ENCODE assay signal across 8 cellular contexts in the genomic region with DNA sequence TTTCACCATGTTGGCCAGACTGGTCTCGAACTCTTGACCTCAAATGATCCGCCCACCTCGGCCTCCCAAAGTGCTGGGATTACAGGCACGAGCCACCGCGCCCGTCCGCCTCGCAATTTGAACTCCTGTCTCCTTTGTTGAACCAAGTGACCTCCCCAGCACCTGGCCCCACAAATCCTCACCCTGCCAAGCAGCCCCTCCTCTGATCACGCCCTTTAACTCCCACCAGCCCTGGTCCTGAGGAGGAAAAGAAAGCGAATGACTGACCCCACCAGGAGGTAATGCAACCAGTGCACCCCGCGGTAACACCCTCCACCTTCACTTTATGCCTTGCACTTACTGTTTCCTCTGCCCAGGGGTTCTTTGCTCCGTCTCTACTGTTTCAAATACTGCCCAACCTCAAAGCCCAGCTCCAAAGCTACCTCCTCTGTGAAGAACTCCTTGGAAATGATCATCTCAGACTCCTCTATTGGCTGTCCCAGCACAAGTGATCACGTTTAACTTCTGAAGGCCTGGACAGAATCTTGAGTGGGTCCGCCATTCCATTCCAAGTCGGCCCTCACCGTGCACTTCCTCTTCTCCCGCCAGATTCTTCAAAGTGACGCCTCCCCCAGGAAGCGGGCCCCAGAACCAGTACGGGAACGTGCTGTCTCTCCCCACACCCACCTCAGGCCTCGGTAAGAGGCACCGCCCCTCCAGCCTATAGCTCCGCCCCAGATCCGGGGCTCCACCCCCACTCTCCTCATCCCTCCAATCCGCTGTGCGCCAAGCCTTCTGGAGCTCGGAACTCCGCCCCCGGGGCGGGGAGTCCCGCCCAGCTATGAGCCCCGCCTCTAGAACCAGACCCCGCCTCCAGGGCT. TPM values are rescaled to one million over a fixed set of nuclear protein-coding genes. Genes with fewer than 3 reads are reported as not detected.
A peak's percentile ranks its signal among the peaks of the same experiment; 100 is the strongest.
DNase-seq lines count a peak whose midpoint lies in the region; ATAC-seq and TF ChIP-seq lines count a peak whose summit lies in the region.

No MANE protein-coding gene starts in this region.

- ATAC-seq in CD4-positive, alpha-beta T cell (ENCODE audit: poor library complexity) = peak; percentile 100
- peak; percentile 72 for ATAC-seq in GM21381 (IDR thresholded peaks at IDR 0.05; ENCODE audit: unreplicated experiment)
- peak; percentile 97 to 98 for ATAC-seq in activated CD4-positive, CD25-positive, alpha-beta regulatory T cell treated with anti-CD3 and anti-CD28 coated beads, Interleukin-2, amount 50 U/mL, for 24 hours

- no peaks in the 10 kb centered on the region for H3K36me3 Mint-ChIP-seq in CD4-positive, alpha-beta T cell (ENCODE audit: low read depth)
- no peaks in the 10 kb centered on the region for H3K36me3 Mint-ChIP-seq in osteocyte (ENCODE audit: unreplicated experiment)

- peak; percentile 64 to 83 (median 76) for DNase-seq in CD4-positive, alpha-beta T cell
- DNase-seq in LoVo (ENCODE audit: low spot score) = peak; percentile 39
- peak; percentile 83 for DNase-seq in central memory CD4-positive, alpha-beta T cell
- peak; percentile 51 for DNase-seq in kidney tubule cell (ENCODE audit: low spot score)
- peak; percentile 78 to 90 for DNase-seq in stimulated activated CD4-positive, alpha-beta T cell treated with anti-CD3 and anti-CD28 coated beads, Interleukin-2, amount 100 ng/mL, for 48 hours
- DNase-seq in osteocyte (ENCODE audit: extremely low spot score, unreplicated experiment) = no peak

- peak overlapping the region; percentile 80 for H3K4me3 Mint-ChIP-seq in CD4-positive, alpha-beta T cell
- no peak overlapping the region for H3K4me3 Mint-ChIP-seq in osteocyte (ENCODE audit: unreplicated experiment)

- TF ChIP-seq CTCF in CD4-positive, alpha-beta T cell (IDR thresholded peaks at IDR 0.05) = no peak
- TF ChIP-seq CTCF in osteocyte (IDR thresholded peaks at IDR 0.05) = no peak

- no peaks in the 10 kb centered on the region for H3K9me3 ChIP-seq in CD4-positive, alpha-beta T cell (ENCODE audit: control insufficient read depth, low read length)

- CTCF ChIA-PET in CD4-positive, alpha-beta T cell (lab: Charles Lee) = interaction anchor here (1.6 kb wide), 1 partner anchor 9 kb away, joined by 6 read pairs; no protein-coding TSS in a partner anchor

- intact Hi-C loops in CD4-positive, alpha-beta T cell (cut with DNase I, micrococcal nuclease) = no loop called here

- POLR2A ChIA-PET in CD4-positive, alpha-beta T cell (lab: Charles Lee) = interaction anchor here (0.6 to 1.5 kb wide), 7 partner anchors 9 to 114 kb away, joined by 3 to 11 read pairs (median 3); a partner anchor contains a TSS

- no peaks in the 10 kb centered on the region for H3K9me3 Mint-ChIP-seq in CD4-positive, alpha-beta T cell
- H3K9me3 Mint-ChIP-seq in osteocyte (ENCODE audit: unreplicated experiment) = no peaks in the 10 kb centered on the region

- H3K27me3 Mint-ChIP-seq in CD4-positive, alpha-beta T cell = no peaks in the 10 kb centered on the region
- H3K27me3 Mint-ChIP-seq in osteocyte (ENCODE audit: unreplicated experiment) = no peaks in the 10 kb centered on the region

- H3K27me3 ChIP-seq in CD4-positive, alpha-beta T cell (ENCODE audit: control insufficient read depth, insufficient read depth, low read length) = no peaks in the 10 kb centered on the region

- no peak overlapping the region for H3K27ac ChIP-seq in CD4-positive, alpha-beta T cell (ENCODE audit: low read depth, low read length)

- peaks cover 28% of the 10 kb centered on the region for H3K4me1 Mint-ChIP-seq in CD4-positive, alpha-beta T cell (ENCODE audit: low read depth)
- no peaks in the 10 kb centered on the region for H3K4me1 Mint-ChIP-seq in osteocyte (ENCODE audit: unreplicated experiment)

- H3K27ac Mint-ChIP-seq in CD4-positive, alpha-beta T cell = peak overlapping the region; percentile 47
- no peak overlapping the region for H3K27ac Mint-ChIP-seq in osteocyte (ENCODE audit: unreplicated experiment)

RNA-seq across cellular contexts. Expression of a gene that starts 4.4 kb away (rescaled TPM):
- total RNA-seq in CD4-positive, alpha-beta T cell = under 1 TPM; 0.14 to 0.27 TPM
- total RNA-seq in osteocyte = not detected in 2 replicates

RNA-seq across cellular contexts. Expression of a gene that starts 11.1 kb away (rescaled TPM):
- total RNA-seq in CD4-positive, alpha-beta T cell = 10 to 100 TPM; 23.3 to 23.4 TPM
- total RNA-seq in osteocyte = 19.3 and 20.0 TPM in 2 replicates

RNA-seq across cellular contexts. Expression of a gene that starts 14.6 kb away (rescaled TPM):
- 10 to 100 TPM; 47.4 to 51.0 TPM for total RNA-seq in CD4-positive, alpha-beta T cell
- 34.9 and 39.5 TPM in 2 replicates for total RNA-seq in osteocyte

RNA-seq across cellular contexts. Expression of a gene that starts 38.4 kb away (rescaled TPM):
- 10 to 100 TPM; 24.4 to 28.1 TPM for total RNA-seq in CD4-positive, alpha-beta T cell
- 89.5 and 96.6 TPM in 2 replicates for total RNA-seq in osteocyte

RNA-seq across cellular contexts. Expression of a gene that starts 48.7 kb away (rescaled TPM):
- 100 to 1,000 TPM; 156 to 160 TPM for total RNA-seq in CD4-positive, alpha-beta T cell
- 9.2 and 12.0 TPM in 2 replicates for total RNA-seq in osteocyte
